16 cellular contexts compared by ENCODE assay signal in genomic region chr11:82929121-82929520, GRCh38. TPM values are rescaled to one million over a fixed set of nuclear protein-coding genes. Genes with fewer than 3 reads are reported as not detected.
DNase-seq lines count a peak whose midpoint lies in the region; ATAC-seq and TF ChIP-seq lines count a peak whose summit lies in the region.
"Had no signal": no experiment of that assay in that cellular context is flagged by ENCODE, and none has a peak within 500 bp of the region (broad histone marks: within the 10 kb centered on the region; RNA-seq: fewer than 3 reads in every experiment).

No MANE protein-coding gene starts in this region.

- peak overlapping the region; percentile 47 for H3K4me3 Mint-ChIP-seq in activated B cell treated with CpG ODN at 0.5 μM for 24 hours
- H3K4me3 Mint-ChIP-seq in stimulated activated memory B cell treated with anti-CD40 and anti-IgM and Interleukin-4, amounts not matched to agents 10 μg/mL and 1 μg/mL and 100 μg/mL, for 72 hours, result no peak overlapping the region
- H3K4me3 Mint-ChIP-seq in activated CD4-positive, alpha-beta T cell treated with anti-CD3 and anti-CD28 coated beads, Interleukin-2, amount 10 ng/mL, durations not matched to agents 7 days and 5 days, result no peak overlapping the region
- H3K4me3 Mint-ChIP-seq: CD4-positive, alpha-beta T cell; HFFc6 had no signal

- CTCF ChIA-PET in activated B cell treated with CpG ODN at 0.5 μM for 24 hours (lab: Charles Lee), result interaction anchor here (0.6 to 1.1 kb wide), 2 partner anchors 9 to 95 kb away, joined by 3 to 5 read pairs; no protein-coding TSS in a partner anchor
- CTCF ChIA-PET in activated CD4-positive, alpha-beta T cell treated with anti-CD3 and anti-CD28 coated beads, Interleukin-2, amount 10 ng/mL, durations not matched to agents 7 days and 5 days (lab: Charles Lee), result interaction anchor here (1.1 kb wide), 1 partner anchor 13 kb away, joined by 5 read pairs; no protein-coding TSS in a partner anchor

- no peaks in the 10 kb centered on the region for H3K9me3 Mint-ChIP-seq in activated B cell treated with CpG ODN at 0.5 μM for 24 hours
- no peaks in the 10 kb centered on the region for H3K9me3 Mint-ChIP-seq in stimulated activated memory B cell treated with anti-CD40 and anti-IgM and Interleukin-4, amounts not matched to agents 10 μg/mL and 1 μg/mL and 100 μg/mL, for 72 hours
- H3K9me3 Mint-ChIP-seq in activated CD4-positive, alpha-beta T cell treated with anti-CD3 and anti-CD28 coated beads, Interleukin-2, amount 10 ng/mL, durations not matched to agents 7 days and 5 days, result no peaks in the 10 kb centered on the region
- H3K9me3 Mint-ChIP-seq: CD4-positive, alpha-beta T cell; HFFc6; IgD-negative memory B cell had no signal

- H3K4me2 ChIP-seq in Loucy (ENCODE audit: low read depth, low read length, poor library complexity, severe bottlenecking), result peak overlapping the region; percentile 69

- H3F3A ChIP-seq in Loucy (ENCODE audit: low read depth), result no peaks in the 10 kb centered on the region

- H3K79me2 ChIP-seq in Loucy (ENCODE audit: insufficient read depth, low read length), result no peaks in the 10 kb centered on the region

- POLR2A ChIA-PET in activated B cell treated with CpG ODN at 0.5 μM for 24 hours (lab: Charles Lee), result interaction anchor here (0.6 to 1.9 kb wide), 8 partner anchors 8 to 227 kb away, joined by 5 to 13 read pairs (median 7); partner anchors contain the start of genes DDIAS and PCF11
- POLR2A ChIA-PET in activated CD4-positive, alpha-beta T cell treated with anti-CD3 and anti-CD28 coated beads, Interleukin-2, amount 10 ng/mL, durations not matched to agents 7 days and 5 days (lab: Charles Lee), result no interaction called here

- H3K27me3 Mint-ChIP-seq in activated B cell treated with CpG ODN at 0.5 μM for 24 hours, result no peaks in the 10 kb centered on the region
- no peaks in the 10 kb centered on the region for H3K27me3 Mint-ChIP-seq in stimulated activated memory B cell treated with anti-CD40 and anti-IgM and Interleukin-4, amounts not matched to agents 10 μg/mL and 1 μg/mL and 100 μg/mL, for 72 hours
- no peaks in the 10 kb centered on the region for H3K27me3 Mint-ChIP-seq in activated CD4-positive, alpha-beta T cell treated with anti-CD3 and anti-CD28 coated beads, Interleukin-2, amount 10 ng/mL, durations not matched to agents 7 days and 5 days
- H3K27me3 Mint-ChIP-seq: CD4-positive, alpha-beta T cell; IgD-negative memory B cell had no signal

- H3K4me1 ChIP-seq in Loucy (ENCODE audit: insufficient read depth, low read length, poor library complexity, severe bottlenecking), result peaks cover 50% of the 10 kb centered on the region
- H3K4me1 ChIP-seq: Caco-2 had no signal

- no peaks in the 10 kb centered on the region for H4K20me1 ChIP-seq in Loucy (ENCODE audit: insufficient read depth, low read length, poor library complexity, severe bottlenecking)

- no peak for ATAC-seq in activated B cell treated with CpG ODN at 0.5 μM for 24 hours (ENCODE audit: low read depth)
- ATAC-seq in stimulated activated memory B cell treated with anti-CD40 and anti-IgM and Interleukin-4, amounts not matched to agents 10 μg/mL and 1 μg/mL and 100 μg/mL, for 72 hours, result no peak
- no peak for ATAC-seq in HG03442 (IDR thresholded peaks at IDR 0.05; ENCODE audit: unreplicated experiment)
- no peak for ATAC-seq in GM18870 (IDR thresholded peaks at IDR 0.05; ENCODE audit: unreplicated experiment)
- ATAC-seq: HCT116, HepG2 had no signal

- H3K27me3 ChIP-seq in Loucy (ENCODE audit: insufficient read depth, low read length, poor library complexity, severe bottlenecking), result no peaks in the 10 kb centered on the region

- peaks cover 1% of the 10 kb centered on the region for H3K36me3 Mint-ChIP-seq in activated B cell treated with CpG ODN at 0.5 μM for 24 hours (ENCODE audit: low read depth)
- H3K36me3 Mint-ChIP-seq in stimulated activated memory B cell treated with anti-CD40 and anti-IgM and Interleukin-4, amounts not matched to agents 10 μg/mL and 1 μg/mL and 100 μg/mL, for 72 hours, result peaks cover 11% of the 10 kb centered on the region
- H3K36me3 Mint-ChIP-seq in activated CD4-positive, alpha-beta T cell treated with anti-CD3 and anti-CD28 coated beads, Interleukin-2, amount 10 ng/mL, durations not matched to agents 7 days and 5 days (ENCODE audit: low read depth), result peaks cover 33% of the 10 kb centered on the region

- TF ChIP-seq CTCF in Loucy (conservative IDR thresholded peaks at IDR 0.05; ENCODE audit: low read length), result no peak
- no peak for TF ChIP-seq CTCF in activated B cell treated with CpG ODN at 0.5 μM for 24 hours (IDR thresholded peaks at IDR 0.05)

- H3K27ac Mint-ChIP-seq in activated B cell treated with CpG ODN at 0.5 μM for 24 hours, result peak overlapping the region; percentile 84
- H3K27ac Mint-ChIP-seq in stimulated activated memory B cell treated with anti-CD40 and anti-IgM and Interleukin-4, amounts not matched to agents 10 μg/mL and 1 μg/mL and 100 μg/mL, for 72 hours, result peak overlapping the region; percentile 75
- H3K27ac Mint-ChIP-seq in activated CD4-positive, alpha-beta T cell treated with anti-CD3 and anti-CD28 coated beads, Interleukin-2, amount 10 ng/mL, durations not matched to agents 7 days and 5 days, result no peak overlapping the region
- H3K27ac Mint-ChIP-seq: CD4-positive, alpha-beta T cell; HFFc6 had no signal

- no peaks in the 10 kb centered on the region for H3K36me3 ChIP-seq in Loucy (ENCODE audit: insufficient read depth, low read length)

- H3K4me1 Mint-ChIP-seq in activated B cell treated with CpG ODN at 0.5 μM for 24 hours, result peaks cover 79% of the 10 kb centered on the region
- H3K4me1 Mint-ChIP-seq in stimulated activated memory B cell treated with anti-CD40 and anti-IgM and Interleukin-4, amounts not matched to agents 10 μg/mL and 1 μg/mL and 100 μg/mL, for 72 hours, result peaks cover 16% of the 10 kb centered on the region
- peaks cover 23% of the 10 kb centered on the region for H3K4me1 Mint-ChIP-seq in activated CD4-positive, alpha-beta T cell treated with anti-CD3 and anti-CD28 coated beads, Interleukin-2, amount 10 ng/mL, durations not matched to agents 7 days and 5 days

- no peaks in the 10 kb centered on the region for H3K9me2 ChIP-seq in Loucy (replicated peaks; ENCODE audit: low read depth, low read length)

- intact Hi-C loops in activated B cell treated with CpG ODN at 0.5 μM for 24 hours (cut with micrococcal nuclease), result no loop called here

- no peak for DNase-seq in activated B cell treated with CpG ODN at 0.5 μM for 24 hours
- DNase-seq in activated CD4-positive, alpha-beta T cell treated with anti-CD3 and anti-CD28 coated beads, Interleukin-2, amount 10 ng/mL, durations not matched to agents 7 days and 5 days, result no peak
- DNase-seq: ACHN; Caco-2; CD4-positive, alpha-beta T cell; GF-D8; GOT3; H7; HFFc6 had no signal

- H3K4me3 ChIP-seq in Loucy (ENCODE audit: low read length, poor library complexity, severe bottlenecking), result no peak overlapping the region

- H2AFZ ChIP-seq in Loucy (ENCODE audit: low read length), result 0 out of 2 replicates have a peak overlapping the region, but pooled peaks have one; percentile 2

- no peaks in the 10 kb centered on the region for H3K9me3 ChIP-seq in Loucy (ENCODE audit: insufficient read depth, low read depth, low read length)
- H3K9me3 ChIP-seq: Caco-2 had no signal

- H3K9ac ChIP-seq in Loucy (ENCODE audit: low read depth, low read length, poor library complexity, severe bottlenecking), result no peak overlapping the region

RNA-seq across cellular contexts. Expression of gene DDIAS, which starts 27.6 kb away (rescaled TPM):
- 4.4 and 4.7 TPM in 2 replicates for total RNA-seq in activated B cell treated with CpG ODN at 0.5 μM for 24 hours
- total RNA-seq in activated CD4-positive, alpha-beta T cell treated with anti-CD3 and anti-CD28 coated beads, Interleukin-2, amount 10 ng/mL, durations not matched to agents 7 days and 5 days, result 10 to 100 TPM; 14.7 to 14.8 TPM

RNA-seq across cellular contexts. Expression of gene PRCP, which starts 28.9 kb away (rescaled TPM):
- total RNA-seq in activated B cell treated with CpG ODN at 0.5 μM for 24 hours, result 29.8 and 34.8 TPM in 2 replicates
- 10 to 100 TPM; 22.1 to 22.5 TPM for total RNA-seq in activated CD4-positive, alpha-beta T cell treated with anti-CD3 and anti-CD28 coated beads, Interleukin-2, amount 10 ng/mL, durations not matched to agents 7 days and 5 days
